ENCODE assay signal across 9 cellular contexts in genomic region chr20:47353224-47353696, GRCh38. TPM values are rescaled to one million over a fixed set of nuclear protein-coding genes. Genes with fewer than 3 reads are reported as not detected.
DNase-seq lines count a peak whose midpoint lies in the region; ATAC-seq and TF ChIP-seq lines count a peak whose summit lies in the region.
"Had no signal": no experiment of that assay in that cellular context is flagged by ENCODE, and none has a peak within 500 bp of the region (broad histone marks: within the 10 kb centered on the region; RNA-seq: fewer than 3 reads in every experiment).

No MANE protein-coding gene starts in this region.

- H3K9me2 ChIP-seq in MM.1S (replicated peaks; ENCODE audit: insufficient read depth, low read length): no peaks in the 10 kb centered on the region

- H3K4me1 ChIP-seq in MM.1S (ENCODE audit: low read length) (peaks cover 40% of the 10 kb centered on the region), muscle layer of duodenum (ENCODE audit: control insufficient read depth in 1 of 2, insufficient read depth in 2 of 2, low read length in 2 of 2) (peaks cover 77 to 83% of the 10 kb centered on the region in 2 donors)

- H3K4me3 ChIP-seq in AG04450 (ENCODE audit: low read depth, low read length): peak overlapping the region; percentile 23; the same call in 1 of the 2 replicates
- peak overlapping the region; percentile 64 for H3K4me3 ChIP-seq in MM.1S (ENCODE audit: low read length)
- peak overlapping the region; percentile 43 to 56 for H3K4me3 ChIP-seq in muscle layer of duodenum (ENCODE audit: low read depth in 1 of 2, low read length in 2 of 2)

- DNase-seq in AG04450 (ENCODE audit: low read depth, low spot score) (no peak), MM.1S (no peak), DMS79 (lab: John Stamatoyannopoulos, UW) (no peak), NCI-H2196 (lab: John Stamatoyannopoulos, UW; ENCODE audit: unreplicated experiment) (no peak)
- DNase-seq in central memory CD8-positive, alpha-beta T cell (ENCODE audit: low spot score in 2 of 2): no peak
- DNase-seq: naive B cell had no signal

- H3F3A ChIP-seq in MM.1S (ENCODE audit: insufficient read depth, low read length): peaks cover 40% of the 10 kb centered on the region

- no peaks in the 10 kb centered on the region; the same call in 1 of the 2 replicates for H3K9me3 ChIP-seq in AG04450 (ENCODE audit: control insufficient read depth, insufficient read depth, low read length)
- H3K9me3 ChIP-seq in MM.1S (replicated peaks; ENCODE audit: insufficient read depth, low read length): no peaks in the 10 kb centered on the region
- H3K9me3 ChIP-seq in muscle layer of duodenum (ENCODE audit: control insufficient read depth in 1 of 2, low read length in 2 of 2): no peaks in the 10 kb centered on the region

- H4K20me1 ChIP-seq in MM.1S (ENCODE audit: insufficient read depth, low read length): no peaks in the 10 kb centered on the region

- peaks cover 16% of the 10 kb centered on the region for H3K36me3 Mint-ChIP-seq in central memory CD8-positive, alpha-beta T cell (ENCODE audit: insufficient read depth)
- H3K36me3 Mint-ChIP-seq: naive B cell had no signal

- H3K4me3 Mint-ChIP-seq in central memory CD8-positive, alpha-beta T cell: peak overlapping the region; percentile 38

- no peak overlapping the region for H2AFZ ChIP-seq in MM.1S (ENCODE audit: low read length)

- H3K27ac Mint-ChIP-seq in central memory CD8-positive, alpha-beta T cell (ENCODE audit: low read depth): no peak overlapping the region

- no peak for ATAC-seq in central memory CD8-positive, alpha-beta T cell (replicated peaks; ENCODE audit: extremely low read depth, poor library complexity, severe bottlenecking)
- ATAC-seq in HG03025 (IDR thresholded peaks at IDR 0.05; ENCODE audit: low FRiP score, unreplicated experiment): no peak
- no peak for ATAC-seq in HG02885 (IDR thresholded peaks at IDR 0.05; ENCODE audit: poor library complexity, unreplicated experiment)

- H3K27ac ChIP-seq in AG04450 (ENCODE audit: low read depth, low read length): no peak overlapping the region
- peak overlapping the region; percentile 97; the same call in 1 of the 2 replicates for H3K27ac ChIP-seq in MM.1S (ENCODE audit: low read length)
- H3K27ac ChIP-seq in muscle layer of duodenum (ENCODE audit: low read length): peak overlapping the region; percentile 98

- no peaks in the 10 kb centered on the region for H3K9me3 Mint-ChIP-seq in central memory CD8-positive, alpha-beta T cell
- H3K9me3 Mint-ChIP-seq: naive B cell had no signal

- peaks cover 84% of the 10 kb centered on the region for H3K79me2 ChIP-seq in MM.1S (ENCODE audit: low read length)

- POLR2A ChIA-PET in AG04450 (lab: Yijun Ruan, JAX): no interaction called here

- TF ChIP-seq CTCF in AG04450 (IDR thresholded peaks at IDR 0.05; ENCODE audit: low read depth, low read length) (no peak), MM.1S (IDR thresholded peaks at IDR 0.05; ENCODE audit: low read length) (no peak)

- H3K27me3 ChIP-seq in AG04450 (ENCODE audit: control insufficient read depth, insufficient read depth, low read length) (no peaks in the 10 kb centered on the region), MM.1S (replicated peaks; ENCODE audit: insufficient read depth, low read length) (no peaks in the 10 kb centered on the region), muscle layer of duodenum (ENCODE audit: low read depth, low read length) (no peaks in the 10 kb centered on the region)

- CTCF ChIA-PET in AG04450 (lab: Charles Lee): interaction anchor here (0.8 to 10.7 kb wide), 3 partner anchors 31 to 268 kb away, joined by 4 to 68 read pairs (median 11); no protein-coding TSS in a partner anchor

- peak overlapping the region; percentile 83 for H3K4me2 ChIP-seq in MM.1S (ENCODE audit: low read depth, low read length)

- H3K36me3 ChIP-seq in MM.1S (replicated peaks; ENCODE audit: insufficient read depth, low read length) (peaks cover 10% of the 10 kb centered on the region; the same call in 1 of the 2 replicates), muscle layer of duodenum (ENCODE audit: control insufficient read depth in 1 of 2, insufficient read depth in 2 of 2, low read length in 2 of 2) (no peaks in the 10 kb centered on the region)

- no peaks in the 10 kb centered on the region for H3K27me3 Mint-ChIP-seq in central memory CD8-positive, alpha-beta T cell
- H3K27me3 Mint-ChIP-seq: naive B cell had no signal

- H3K9ac ChIP-seq in MM.1S (ENCODE audit: low read length): peak overlapping the region; percentile 91; the same call in 1 of the 2 replicates

- peaks cover 40% of the 10 kb centered on the region for H3K4me1 Mint-ChIP-seq in central memory CD8-positive, alpha-beta T cell

RNA-seq across cellular contexts. Expression of gene ZMYND8, which starts 3.2 kb away (rescaled TPM):
- polyA plus RNA-seq in AG04450 (2011; rRNA removed): 20.3 and 23.1 TPM in 2 replicates
- 30.3 and 30.6 TPM in 2 replicates for polyA minus RNA-seq in AG04450 (2011; rRNA and poly(A)+ RNA removed)
